In the genomic region with DNA sequence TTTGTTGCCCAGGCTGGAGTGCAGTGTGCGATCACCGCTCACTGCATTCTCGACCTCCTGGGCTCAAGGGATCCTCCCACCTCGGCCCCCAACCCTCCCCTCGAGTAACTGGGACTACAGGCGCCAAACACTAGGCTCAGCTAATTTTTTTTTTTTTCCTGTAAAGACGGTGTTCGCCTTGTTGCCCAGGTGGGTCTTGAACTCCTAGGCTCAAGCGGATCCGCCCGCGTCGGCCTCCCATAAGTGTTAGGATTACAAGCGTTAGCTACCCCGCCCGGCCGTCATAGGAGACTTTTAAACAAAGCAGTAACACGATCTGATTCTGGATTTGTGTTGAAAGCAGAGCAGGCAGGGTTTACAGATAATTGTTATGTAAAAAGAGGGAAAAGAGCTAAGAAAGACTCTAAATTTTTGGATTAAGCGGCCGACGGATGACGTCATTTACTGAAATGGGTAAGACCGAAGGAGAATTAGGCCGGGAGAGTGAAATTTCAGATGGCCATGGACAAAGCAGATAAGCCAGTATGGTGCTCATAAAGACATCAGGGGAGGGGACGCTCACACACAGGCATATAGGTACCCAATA, we compare ENCODE assay signal across 8 cellular contexts. TPM values are rescaled to one million over a fixed set of nuclear protein-coding genes. Genes with fewer than 3 reads are reported as not detected.
DNase-seq lines count a peak whose midpoint lies in the region; ATAC-seq and TF ChIP-seq lines count a peak whose summit lies in the region.

No MANE protein-coding gene starts in this region.

- no peak for TF ChIP-seq CTCF in AG09319 (IDR thresholded peaks at IDR 0.05; ENCODE audit: low read depth, low read length)
- TF ChIP-seq CTCF in right atrium auricular region (IDR thresholded peaks at IDR 0.05), result no peak
- TF ChIP-seq CTCF in prostate gland (IDR thresholded peaks at IDR 0.05), result no peak

- H3K36me3 ChIP-seq in right atrium auricular region, result no peaks in the 10 kb centered on the region
- H3K36me3 ChIP-seq in prostate gland, result no peaks in the 10 kb centered on the region

- WGBS in prostate gland, result under 1% methylated on average over 25 of the region's 25 CpGs

- H3K27ac Mint-ChIP-seq in activated naive CD8-positive, alpha-beta T cell treated with anti-CD3 and anti-CD28 coated beads for 36 hours, result peak overlapping the region; percentile 100

- TF ChIP-seq POLR2A in prostate gland (IDR thresholded peaks at IDR 0.05), result no peak

- peak overlapping the region; percentile 98 to 99 for H3K27ac ChIP-seq in right atrium auricular region
- H3K27ac ChIP-seq in prostate gland, result peak overlapping the region; percentile 97 to 98

- H3K27me3 ChIP-seq in right atrium auricular region (no peaks in the 10 kb centered on the region), prostate gland (replicated peaks; ENCODE audit: insufficient read depth) (no peaks in the 10 kb centered on the region)

- H3K36me3 Mint-ChIP-seq in activated naive CD8-positive, alpha-beta T cell treated with anti-CD3 and anti-CD28 coated beads for 36 hours, result peaks cover 19% of the 10 kb centered on the region

- peaks cover 43% of the 10 kb centered on the region for H3K4me1 Mint-ChIP-seq in activated naive CD8-positive, alpha-beta T cell treated with anti-CD3 and anti-CD28 coated beads for 36 hours

- H3K4me3 Mint-ChIP-seq in activated naive CD8-positive, alpha-beta T cell treated with anti-CD3 and anti-CD28 coated beads for 36 hours, result peak overlapping the region; percentile 89

- no peaks in the 10 kb centered on the region for H3K27me3 Mint-ChIP-seq in activated naive CD8-positive, alpha-beta T cell treated with anti-CD3 and anti-CD28 coated beads for 36 hours

- intact Hi-C loops in prostate gland (cut with DNase I), result no loop called here

- ATAC-seq in GM19025 (IDR thresholded peaks at IDR 0.05; ENCODE audit: low read depth, unreplicated experiment) (peak; percentile 3), HG03280 (IDR thresholded peaks at IDR 0.05; ENCODE audit: unreplicated experiment) (peak; percentile 18)

- peak; percentile 59 for DNase-seq in AG09319 (ENCODE audit: extremely low read depth, low read depth)
- peak; percentile 75 for DNase-seq in NOMO-1 treated with DMSO at 0.1 percent for 48 hours (lab: John Stamatoyannopoulos, UW; ENCODE audit: unreplicated experiment)
- DNase-seq in activated naive CD8-positive, alpha-beta T cell treated with anti-CD3 and anti-CD28 coated beads for 36 hours, result peak; percentile 21
- DNase-seq in right atrium auricular region (ENCODE audit: low spot score), result peak; percentile 75
- DNase-seq in prostate gland (ENCODE audit: low spot score), result peak; percentile 42
- DNase-seq in NCI-H1048 (lab: John Stamatoyannopoulos, UW), result no peak

- H3K9me3 ChIP-seq in right atrium auricular region, result no peaks in the 10 kb centered on the region
- no peaks in the 10 kb centered on the region for H3K9me3 ChIP-seq in prostate gland

- peak overlapping the region; percentile 93 to 96 for H3K4me3 ChIP-seq in right atrium auricular region
- H3K4me3 ChIP-seq in prostate gland, result peak overlapping the region; percentile 62 to 83

- no peaks in the 10 kb centered on the region for H3K9me3 Mint-ChIP-seq in activated naive CD8-positive, alpha-beta T cell treated with anti-CD3 and anti-CD28 coated beads for 36 hours

- H3K4me1 ChIP-seq in right atrium auricular region (peaks cover 0 to 62% of the 10 kb centered on the region in 2 donors), prostate gland (replicated peaks) (no peaks in the 10 kb centered on the region)

RNA-seq across cellular contexts. Expression of a gene that starts 0.7 kb away (rescaled TPM):
- total RNA-seq in activated naive CD8-positive, alpha-beta T cell treated with anti-CD3 and anti-CD28 coated beads for 36 hours, result 10 to 100 TPM; 15.3 to 17.4 TPM
- total RNA-seq in right atrium auricular region (10 to 100 TPM; 13.9 to 14.0 TPM), prostate gland (10 to 100 TPM; 14.6 to 24.5 TPM)

RNA-seq across cellular contexts. Expression of a gene that starts 1.1 kb away (rescaled TPM):
- 10 to 100 TPM; 45.9 to 49.0 TPM for total RNA-seq in activated naive CD8-positive, alpha-beta T cell treated with anti-CD3 and anti-CD28 coated beads for 36 hours
- 10 to 100 TPM; 14.1 to 18.5 TPM for total RNA-seq in right atrium auricular region
- 10 to 100 TPM; 18.1 to 18.3 TPM for total RNA-seq in prostate gland
